Comparison of ENCODE assay signal across 3 cellular contexts in the genomic region with DNA sequence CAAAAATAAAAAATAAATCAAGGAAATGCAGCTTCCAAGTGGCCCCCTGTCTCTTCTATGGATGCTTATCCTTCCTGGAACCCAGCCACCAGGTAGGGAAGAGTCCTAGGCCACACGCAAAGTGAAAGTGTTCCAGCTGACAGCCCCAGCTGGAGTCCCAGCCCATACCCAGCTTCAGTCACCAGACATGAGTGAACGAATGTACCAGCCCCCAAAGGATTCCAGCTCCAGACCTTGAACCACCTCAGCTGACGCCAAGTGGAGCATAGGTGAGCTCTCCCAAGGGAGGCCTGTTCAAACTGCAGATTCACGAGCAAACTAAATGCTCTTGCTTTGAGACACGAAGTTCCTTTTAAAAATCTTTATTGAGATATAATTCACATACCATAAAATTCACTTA.
TF ChIP-seq lines count a peak whose summit lies in the region.

No MANE protein-coding gene starts in this region.

TF ChIP-seq in K562, 482 proteins besides CTCF, POLR2A, EP300 and RAD21:
- TF ChIP-seq, protein P1, sequence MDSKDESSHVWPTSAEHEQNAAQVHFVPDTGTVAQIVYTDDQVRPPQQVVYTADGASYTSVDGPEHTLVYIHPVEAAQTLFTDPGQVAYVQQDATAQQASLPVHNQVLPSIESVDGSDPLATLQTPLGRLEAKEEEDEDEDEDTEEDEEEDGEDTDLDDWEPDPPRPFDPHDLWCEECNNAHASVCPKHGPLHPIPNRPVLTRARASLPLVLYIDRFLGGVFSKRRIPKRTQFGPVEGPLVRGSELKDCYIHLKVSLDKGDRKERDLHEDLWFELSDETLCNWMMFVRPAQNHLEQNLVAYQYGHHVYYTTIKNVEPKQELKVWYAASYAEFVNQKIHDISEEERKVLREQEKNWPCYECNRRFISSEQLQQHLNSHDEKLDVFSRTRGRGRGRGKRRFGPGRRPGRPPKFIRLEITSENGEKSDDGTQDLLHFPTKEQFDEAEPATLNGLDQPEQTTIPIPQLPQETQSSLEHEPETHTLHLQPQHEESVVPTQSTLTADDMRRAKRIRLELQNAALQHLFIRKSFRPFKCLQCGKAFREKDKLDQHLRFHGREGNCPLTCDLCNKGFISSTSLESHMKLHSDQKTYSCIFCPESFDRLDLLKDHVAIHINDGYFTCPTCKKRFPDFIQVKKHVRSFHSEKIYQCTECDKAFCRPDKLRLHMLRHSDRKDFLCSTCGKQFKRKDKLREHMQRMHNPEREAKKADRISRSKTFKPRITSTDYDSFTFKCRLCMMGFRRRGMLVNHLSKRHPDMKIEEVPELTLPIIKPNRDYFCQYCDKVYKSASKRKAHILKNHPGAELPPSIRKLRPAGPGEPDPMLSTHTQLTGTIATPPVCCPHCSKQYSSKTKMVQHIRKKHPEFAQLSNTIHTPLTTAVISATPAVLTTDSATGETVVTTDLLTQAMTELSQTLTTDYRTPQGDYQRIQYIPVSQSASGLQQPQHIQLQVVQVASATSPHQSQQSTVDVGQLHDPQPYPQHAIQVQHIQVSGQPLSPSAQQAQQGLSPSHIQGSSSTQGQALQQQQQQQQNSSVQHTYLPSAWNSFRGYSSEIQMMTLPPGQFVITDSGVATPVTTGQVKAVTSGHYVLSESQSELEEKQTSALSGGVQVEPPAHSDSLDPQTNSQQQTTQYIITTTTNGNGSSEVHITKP (IDR thresholded peaks at IDR 0.05; ENCODE audit: partially characterized antibody): no peak
- TF ChIP-seq CBFB (CRISPR knock-in tag; IDR thresholded peaks at IDR 0.05) (no peak), TEAD2 (tag; IDR thresholded peaks at IDR 0.05) (no peak)
TF ChIP-seq in K562: peak in this region for 0.

TF ChIP-seq in HepG2, 621 proteins besides CTCF, POLR2A, EP300 and RAD21 (continued from another document and continues in another):
- TF ChIP-seq, protein P2, sequence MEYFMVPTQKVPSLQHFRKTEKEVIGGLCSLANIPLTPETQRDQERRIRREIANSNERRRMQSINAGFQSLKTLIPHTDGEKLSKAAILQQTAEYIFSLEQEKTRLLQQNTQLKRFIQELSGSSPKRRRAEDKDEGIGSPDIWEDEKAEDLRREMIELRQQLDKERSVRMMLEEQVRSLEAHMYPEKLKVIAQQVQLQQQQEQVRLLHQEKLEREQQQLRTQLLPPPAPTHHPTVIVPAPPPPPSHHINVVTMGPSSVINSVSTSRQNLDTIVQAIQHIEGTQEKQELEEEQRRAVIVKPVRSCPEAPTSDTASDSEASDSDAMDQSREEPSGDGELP (IDR thresholded peaks at IDR 0.05; ENCODE audit: borderline replicate concordance, low read depth): peak; percentile 67
- TF ChIP-seq, protein P3, sequence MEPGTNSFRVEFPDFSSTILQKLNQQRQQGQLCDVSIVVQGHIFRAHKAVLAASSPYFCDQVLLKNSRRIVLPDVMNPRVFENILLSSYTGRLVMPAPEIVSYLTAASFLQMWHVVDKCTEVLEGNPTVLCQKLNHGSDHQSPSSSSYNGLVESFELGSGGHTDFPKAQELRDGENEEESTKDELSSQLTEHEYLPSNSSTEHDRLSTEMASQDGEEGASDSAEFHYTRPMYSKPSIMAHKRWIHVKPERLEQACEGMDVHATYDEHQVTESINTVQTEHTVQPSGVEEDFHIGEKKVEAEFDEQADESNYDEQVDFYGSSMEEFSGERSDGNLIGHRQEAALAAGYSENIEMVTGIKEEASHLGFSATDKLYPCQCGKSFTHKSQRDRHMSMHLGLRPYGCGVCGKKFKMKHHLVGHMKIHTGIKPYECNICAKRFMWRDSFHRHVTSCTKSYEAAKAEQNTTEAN (CRISPR knock-in tag; conservative IDR thresholded peaks at IDR 0.05): no peak
- peak; percentile 87 for TF ChIP-seq PPARG (CRISPR knock-in tag; conservative IDR thresholded peaks at IDR 0.05)
- TF ChIP-seq ZBTB3 (CRISPR knock-in tag; IDR thresholded peaks at IDR 0.05; ENCODE audit: borderline replicate concordance, low read depth): no peak
- peak; percentile 68 for TF ChIP-seq RXRB (CRISPR knock-in tag; IDR thresholded peaks at IDR 0.05; ENCODE audit: borderline replicate concordance)
- TF ChIP-seq, protein P4, sequence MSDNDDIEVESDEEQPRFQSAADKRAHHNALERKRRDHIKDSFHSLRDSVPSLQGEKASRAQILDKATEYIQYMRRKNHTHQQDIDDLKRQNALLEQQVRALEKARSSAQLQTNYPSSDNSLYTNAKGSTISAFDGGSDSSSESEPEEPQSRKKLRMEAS (IDR thresholded peaks at IDR 0.05): no peak
- TF ChIP-seq, protein P5, sequence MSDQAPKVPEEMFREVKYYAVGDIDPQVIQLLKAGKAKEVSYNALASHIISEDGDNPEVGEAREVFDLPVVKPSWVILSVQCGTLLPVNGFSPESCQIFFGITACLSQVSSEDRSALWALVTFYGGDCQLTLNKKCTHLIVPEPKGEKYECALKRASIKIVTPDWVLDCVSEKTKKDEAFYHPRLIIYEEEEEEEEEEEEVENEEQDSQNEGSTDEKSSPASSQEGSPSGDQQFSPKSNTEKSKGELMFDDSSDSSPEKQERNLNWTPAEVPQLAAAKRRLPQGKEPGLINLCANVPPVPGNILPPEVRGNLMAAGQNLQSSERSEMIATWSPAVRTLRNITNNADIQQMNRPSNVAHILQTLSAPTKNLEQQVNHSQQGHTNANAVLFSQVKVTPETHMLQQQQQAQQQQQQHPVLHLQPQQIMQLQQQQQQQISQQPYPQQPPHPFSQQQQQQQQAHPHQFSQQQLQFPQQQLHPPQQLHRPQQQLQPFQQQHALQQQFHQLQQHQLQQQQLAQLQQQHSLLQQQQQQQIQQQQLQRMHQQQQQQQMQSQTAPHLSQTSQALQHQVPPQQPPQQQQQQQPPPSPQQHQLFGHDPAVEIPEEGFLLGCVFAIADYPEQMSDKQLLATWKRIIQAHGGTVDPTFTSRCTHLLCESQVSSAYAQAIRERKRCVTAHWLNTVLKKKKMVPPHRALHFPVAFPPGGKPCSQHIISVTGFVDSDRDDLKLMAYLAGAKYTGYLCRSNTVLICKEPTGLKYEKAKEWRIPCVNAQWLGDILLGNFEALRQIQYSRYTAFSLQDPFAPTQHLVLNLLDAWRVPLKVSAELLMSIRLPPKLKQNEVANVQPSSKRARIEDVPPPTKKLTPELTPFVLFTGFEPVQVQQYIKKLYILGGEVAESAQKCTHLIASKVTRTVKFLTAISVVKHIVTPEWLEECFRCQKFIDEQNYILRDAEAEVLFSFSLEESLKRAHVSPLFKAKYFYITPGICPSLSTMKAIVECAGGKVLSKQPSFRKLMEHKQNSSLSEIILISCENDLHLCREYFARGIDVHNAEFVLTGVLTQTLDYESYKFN (CRISPR knock-in tag; conservative IDR thresholded peaks at IDR 0.05): no peak
- no peak for TF ChIP-seq ZSCAN25 (CRISPR knock-in tag; IDR thresholded peaks at IDR 0.05)
- TF ChIP-seq, protein P6, sequence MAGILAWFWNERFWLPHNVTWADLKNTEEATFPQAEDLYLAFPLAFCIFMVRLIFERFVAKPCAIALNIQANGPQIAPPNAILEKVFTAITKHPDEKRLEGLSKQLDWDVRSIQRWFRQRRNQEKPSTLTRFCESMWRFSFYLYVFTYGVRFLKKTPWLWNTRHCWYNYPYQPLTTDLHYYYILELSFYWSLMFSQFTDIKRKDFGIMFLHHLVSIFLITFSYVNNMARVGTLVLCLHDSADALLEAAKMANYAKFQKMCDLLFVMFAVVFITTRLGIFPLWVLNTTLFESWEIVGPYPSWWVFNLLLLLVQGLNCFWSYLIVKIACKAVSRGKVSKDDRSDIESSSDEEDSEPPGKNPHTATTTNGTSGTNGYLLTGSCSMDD (CRISPR knock-in tag; IDR thresholded peaks at IDR 0.05): no peak
- TF ChIP-seq ZSCAN21 (CRISPR knock-in tag; IDR thresholded peaks at IDR 0.05; ENCODE audit: borderline replicate concordance): no peak
- TF ChIP-seq, protein P7, sequence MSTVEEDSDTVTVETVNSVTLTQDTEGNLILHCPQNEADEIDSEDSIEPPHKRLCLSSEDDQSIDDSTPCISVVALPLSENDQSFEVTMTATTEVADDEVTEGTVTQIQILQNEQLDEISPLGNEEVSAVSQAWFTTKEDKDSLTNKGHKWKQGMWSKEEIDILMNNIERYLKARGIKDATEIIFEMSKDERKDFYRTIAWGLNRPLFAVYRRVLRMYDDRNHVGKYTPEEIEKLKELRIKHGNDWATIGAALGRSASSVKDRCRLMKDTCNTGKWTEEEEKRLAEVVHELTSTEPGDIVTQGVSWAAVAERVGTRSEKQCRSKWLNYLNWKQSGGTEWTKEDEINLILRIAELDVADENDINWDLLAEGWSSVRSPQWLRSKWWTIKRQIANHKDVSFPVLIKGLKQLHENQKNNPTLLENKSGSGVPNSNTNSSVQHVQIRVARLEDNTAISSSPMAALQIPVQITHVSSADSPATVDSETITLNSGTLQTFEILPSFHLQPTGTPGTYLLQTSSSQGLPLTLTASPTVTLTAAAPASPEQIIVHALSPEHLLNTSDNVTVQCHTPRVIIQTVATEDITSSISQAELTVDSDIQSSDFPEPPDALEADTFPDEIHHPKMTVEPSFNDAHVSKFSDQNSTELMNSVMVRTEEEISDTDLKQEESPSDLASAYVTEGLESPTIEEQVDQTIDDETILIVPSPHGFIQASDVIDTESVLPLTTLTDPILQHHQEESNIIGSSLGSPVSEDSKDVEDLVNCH (CRISPR knock-in tag; IDR thresholded peaks at IDR 0.05): no peak
- no peak for TF ChIP-seq STAT5B (CRISPR knock-in tag; IDR thresholded peaks at IDR 0.05)

TF ChIP-seq in GM23338, 12 proteins besides CTCF, POLR2A, EP300 and RAD21 (continued from another document):
- TF ChIP-seq STAT1 (IDR thresholded peaks at IDR 0.05; ENCODE audit: unreplicated experiment): no peak
- no peak for TF ChIP-seq ZNF331 (CRISPR knock-in tag; IDR thresholded peaks at IDR 0.05; ENCODE audit: low read depth)
- no peak for TF ChIP-seq JUNB (IDR thresholded peaks at IDR 0.05; ENCODE audit: unreplicated experiment)
- TF ChIP-seq CREB1 (CRISPR knock-in tag; IDR thresholded peaks at IDR 0.05; ENCODE audit: low read depth): no peak
- TF ChIP-seq, protein P8, sequence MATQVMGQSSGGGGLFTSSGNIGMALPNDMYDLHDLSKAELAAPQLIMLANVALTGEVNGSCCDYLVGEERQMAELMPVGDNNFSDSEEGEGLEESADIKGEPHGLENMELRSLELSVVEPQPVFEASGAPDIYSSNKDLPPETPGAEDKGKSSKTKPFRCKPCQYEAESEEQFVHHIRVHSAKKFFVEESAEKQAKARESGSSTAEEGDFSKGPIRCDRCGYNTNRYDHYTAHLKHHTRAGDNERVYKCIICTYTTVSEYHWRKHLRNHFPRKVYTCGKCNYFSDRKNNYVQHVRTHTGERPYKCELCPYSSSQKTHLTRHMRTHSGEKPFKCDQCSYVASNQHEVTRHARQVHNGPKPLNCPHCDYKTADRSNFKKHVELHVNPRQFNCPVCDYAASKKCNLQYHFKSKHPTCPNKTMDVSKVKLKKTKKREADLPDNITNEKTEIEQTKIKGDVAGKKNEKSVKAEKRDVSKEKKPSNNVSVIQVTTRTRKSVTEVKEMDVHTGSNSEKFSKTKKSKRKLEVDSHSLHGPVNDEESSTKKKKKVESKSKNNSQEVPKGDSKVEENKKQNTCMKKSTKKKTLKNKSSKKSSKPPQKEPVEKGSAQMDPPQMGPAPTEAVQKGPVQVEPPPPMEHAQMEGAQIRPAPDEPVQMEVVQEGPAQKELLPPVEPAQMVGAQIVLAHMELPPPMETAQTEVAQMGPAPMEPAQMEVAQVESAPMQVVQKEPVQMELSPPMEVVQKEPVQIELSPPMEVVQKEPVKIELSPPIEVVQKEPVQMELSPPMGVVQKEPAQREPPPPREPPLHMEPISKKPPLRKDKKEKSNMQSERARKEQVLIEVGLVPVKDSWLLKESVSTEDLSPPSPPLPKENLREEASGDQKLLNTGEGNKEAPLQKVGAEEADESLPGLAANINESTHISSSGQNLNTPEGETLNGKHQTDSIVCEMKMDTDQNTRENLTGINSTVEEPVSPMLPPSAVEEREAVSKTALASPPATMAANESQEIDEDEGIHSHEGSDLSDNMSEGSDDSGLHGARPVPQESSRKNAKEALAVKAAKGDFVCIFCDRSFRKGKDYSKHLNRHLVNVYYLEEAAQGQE (IDR thresholded peaks at IDR 0.05; ENCODE audit: unreplicated experiment): no peak
- TF ChIP-seq, protein P9, sequence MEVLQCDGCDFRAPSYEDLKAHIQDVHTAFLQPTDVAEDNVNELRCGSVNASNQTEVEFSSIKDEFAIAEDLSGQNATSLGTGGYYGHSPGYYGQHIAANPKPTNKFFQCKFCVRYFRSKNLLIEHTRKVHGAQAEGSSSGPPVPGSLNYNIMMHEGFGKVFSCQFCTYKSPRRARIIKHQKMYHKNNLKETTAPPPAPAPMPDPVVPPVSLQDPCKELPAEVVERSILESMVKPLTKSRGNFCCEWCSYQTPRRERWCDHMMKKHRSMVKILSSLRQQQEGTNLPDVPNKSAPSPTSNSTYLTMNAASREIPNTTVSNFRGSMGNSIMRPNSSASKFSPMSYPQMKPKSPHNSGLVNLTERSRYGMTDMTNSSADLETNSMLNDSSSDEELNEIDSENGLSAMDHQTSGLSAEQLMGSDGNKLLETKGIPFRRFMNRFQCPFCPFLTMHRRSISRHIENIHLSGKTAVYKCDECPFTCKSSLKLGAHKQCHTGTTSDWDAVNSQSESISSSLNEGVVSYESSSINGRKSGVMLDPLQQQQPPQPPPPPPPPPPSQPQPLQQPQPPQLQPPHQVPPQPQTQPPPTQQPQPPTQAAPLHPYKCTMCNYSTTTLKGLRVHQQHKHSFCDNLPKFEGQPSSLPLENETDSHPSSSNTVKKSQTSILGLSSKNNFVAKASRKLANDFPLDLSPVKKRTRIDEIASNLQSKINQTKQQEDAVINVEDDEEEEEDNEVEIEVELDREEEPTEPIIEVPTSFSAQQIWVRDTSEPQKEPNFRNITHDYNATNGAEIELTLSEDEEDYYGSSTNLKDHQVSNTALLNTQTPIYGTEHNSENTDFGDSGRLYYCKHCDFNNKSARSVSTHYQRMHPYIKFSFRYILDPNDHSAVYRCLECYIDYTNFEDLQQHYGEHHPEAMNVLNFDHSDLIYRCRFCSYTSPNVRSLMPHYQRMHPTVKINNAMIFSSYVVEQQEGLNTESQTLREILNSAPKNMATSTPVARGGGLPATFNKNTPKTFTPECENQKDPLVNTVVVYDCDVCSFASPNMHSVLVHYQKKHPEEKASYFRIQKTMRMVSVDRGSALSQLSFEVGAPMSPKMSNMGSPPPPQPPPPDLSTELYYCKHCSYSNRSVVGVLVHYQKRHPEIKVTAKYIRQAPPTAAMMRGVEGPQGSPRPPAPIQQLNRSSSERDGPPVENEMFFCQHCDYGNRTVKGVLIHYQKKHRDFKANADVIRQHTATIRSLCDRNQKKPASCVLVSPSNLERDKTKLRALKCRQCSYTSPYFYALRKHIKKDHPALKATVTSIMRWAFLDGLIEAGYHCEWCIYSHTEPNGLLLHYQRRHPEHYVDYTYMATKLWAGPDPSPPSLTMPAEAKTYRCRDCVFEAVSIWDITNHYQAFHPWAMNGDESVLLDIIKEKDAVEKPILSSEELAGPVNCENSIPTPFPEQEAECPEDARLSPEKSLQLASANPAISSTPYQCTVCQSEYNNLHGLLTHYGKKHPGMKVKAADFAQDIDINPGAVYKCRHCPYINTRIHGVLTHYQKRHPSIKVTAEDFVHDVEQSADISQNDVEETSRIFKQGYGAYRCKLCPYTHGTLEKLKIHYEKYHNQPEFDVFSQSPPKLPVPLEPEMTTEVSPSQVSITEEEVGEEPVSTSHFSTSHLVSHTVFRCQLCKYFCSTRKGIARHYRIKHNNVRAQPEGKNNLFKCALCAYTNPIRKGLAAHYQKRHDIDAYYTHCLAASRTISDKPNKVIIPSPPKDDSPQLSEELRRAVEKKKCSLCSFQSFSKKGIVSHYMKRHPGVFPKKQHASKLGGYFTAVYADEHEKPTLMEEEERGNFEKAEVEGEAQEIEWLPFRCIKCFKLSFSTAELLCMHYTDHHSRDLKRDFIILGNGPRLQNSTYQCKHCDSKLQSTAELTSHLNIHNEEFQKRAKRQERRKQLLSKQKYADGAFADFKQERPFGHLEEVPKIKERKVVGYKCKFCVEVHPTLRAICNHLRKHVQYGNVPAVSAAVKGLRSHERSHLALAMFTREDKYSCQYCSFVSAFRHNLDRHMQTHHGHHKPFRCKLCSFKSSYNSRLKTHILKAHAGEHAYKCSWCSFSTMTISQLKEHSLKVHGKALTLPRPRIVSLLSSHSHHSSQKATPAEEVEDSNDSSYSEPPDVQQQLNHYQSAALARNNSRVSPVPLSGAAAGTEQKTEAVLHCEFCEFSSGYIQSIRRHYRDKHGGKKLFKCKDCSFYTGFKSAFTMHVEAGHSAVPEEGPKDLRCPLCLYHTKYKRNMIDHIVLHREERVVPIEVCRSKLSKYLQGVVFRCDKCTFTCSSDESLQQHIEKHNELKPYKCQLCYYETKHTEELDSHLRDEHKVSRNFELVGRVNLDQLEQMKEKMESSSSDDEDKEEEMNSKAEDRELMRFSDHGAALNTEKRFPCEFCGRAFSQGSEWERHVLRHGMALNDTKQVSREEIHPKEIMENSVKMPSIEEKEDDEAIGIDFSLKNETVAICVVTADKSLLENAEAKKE (CRISPR knock-in tag; IDR thresholded peaks at IDR 0.05): no peak
- TF ChIP-seq EZH2 (IDR thresholded peaks at IDR 0.05; ENCODE audit: low read depth, unreplicated experiment): no peak
